ENCODE assay signal across 8 cellular contexts in the genomic region with DNA sequence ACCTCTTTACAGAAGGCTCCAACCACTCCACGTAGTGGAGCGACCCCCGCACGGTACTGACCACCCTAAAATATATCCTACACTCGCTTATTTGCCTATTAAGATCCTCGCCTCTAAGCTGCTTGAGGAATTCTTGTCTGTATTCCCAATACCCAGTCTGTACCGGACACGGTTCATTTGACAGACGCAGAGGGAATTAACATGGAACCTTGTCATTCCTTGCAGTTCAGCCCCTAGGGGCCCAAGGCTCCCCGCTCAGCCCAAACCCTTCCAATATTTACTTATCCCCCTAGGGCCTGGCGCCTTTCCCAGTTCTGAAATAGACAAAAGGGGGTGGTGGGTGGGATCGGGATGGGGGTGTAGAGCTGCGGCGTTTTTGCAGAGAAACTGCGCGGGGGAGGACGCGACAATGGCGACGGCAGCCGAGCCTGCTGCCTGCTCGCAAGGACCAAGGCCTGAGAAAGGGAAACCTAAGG. TPM values are rescaled to one million over a fixed set of nuclear protein-coding genes. Genes with fewer than 3 reads are reported as not detected.
DNase-seq lines count a peak whose midpoint lies in the region; ATAC-seq and TF ChIP-seq lines count a peak whose summit lies in the region.

No MANE protein-coding gene starts in this region.

- TF ChIP-seq CTCF in RWPE1 (conservative IDR thresholded peaks at IDR 0.05; ENCODE audit: low read depth): no peak
- TF ChIP-seq CTCF in nephron progenitor cell (IDR thresholded peaks at IDR 0.05): no peak

- DNase-seq in activated CD4-positive, alpha-beta T cell treated with anti-CD3 and anti-CD28 coated beads for 36 hours: no peak
- no peak for DNase-seq in activated CD4-positive, alpha-beta T cell treated with anti-CD3 and anti-CD28 coated beads, Interleukin-2, amount 50 U/mL, for 4 hours
- DNase-seq in RWPE1 (ENCODE audit: low spot score) (peak; percentile 43), nephron progenitor cell (no peak), NCI-H2196 (lab: John Stamatoyannopoulos, UW; ENCODE audit: unreplicated experiment) (no peak), NOMO-1 (lab: John Stamatoyannopoulos, UW; ENCODE audit: unreplicated experiment in 2 of 2) (no peak)

- peaks cover 29% of the 10 kb centered on the region for H3K36me3 Mint-ChIP-seq in activated CD4-positive, alpha-beta T cell treated with anti-CD3 and anti-CD28 coated beads for 36 hours (ENCODE audit: low read depth)
- peaks cover 48% of the 10 kb centered on the region for H3K36me3 Mint-ChIP-seq in nephron progenitor cell (ENCODE audit: low read depth)

- no peak for ATAC-seq in activated CD4-positive, alpha-beta T cell treated with anti-CD3 and anti-CD28 coated beads for 36 hours
- ATAC-seq in esophagus mucosa (peak; percentile 2), HG03342 (IDR thresholded peaks at IDR 0.05; ENCODE audit: unreplicated experiment) (no peak)

- no peaks in the 10 kb centered on the region for H3K9me3 Mint-ChIP-seq in activated CD4-positive, alpha-beta T cell treated with anti-CD3 and anti-CD28 coated beads for 36 hours (ENCODE audit: low read depth)
- peaks cover 9% of the 10 kb centered on the region for H3K9me3 Mint-ChIP-seq in nephron progenitor cell

- intact Hi-C loops in activated CD4-positive, alpha-beta T cell treated with anti-CD3 and anti-CD28 coated beads for 36 hours (cut with DNase I, micrococcal nuclease): loop anchor here in 1 of 2 experiments (2.0 to 5.0 kb wide), 2 partner anchors 49 to 86 kb away; partner anchors contain the start of gene BRD4

- peak overlapping the region; percentile 98 for H3K27ac Mint-ChIP-seq in activated CD4-positive, alpha-beta T cell treated with anti-CD3 and anti-CD28 coated beads for 36 hours
- H3K27ac Mint-ChIP-seq in nephron progenitor cell: peak overlapping the region; percentile 84

- POLR2A ChIA-PET in activated CD4-positive, alpha-beta T cell treated with anti-CD3 and anti-CD28 coated beads for 36 hours (lab: Charles Lee): interaction anchor here (0.6 to 3.0 kb wide), 10 partner anchors 11 to 280 kb away, joined by 3 to 33 read pairs (median 4); partner anchors contain the start of gene AKAP8
- POLR2A ChIA-PET in RWPE1 (lab: Yijun Ruan, JAX; ENCODE audit: low non-redundant PET): interaction anchor here (0.6 to 1.5 kb wide), 4 partner anchors 10 to 38 kb away, joined by 3 to 5 read pairs (median 4); partner anchors contain the start of gene AKAP8

- peak overlapping the region; percentile 98 for H3K4me3 Mint-ChIP-seq in activated CD4-positive, alpha-beta T cell treated with anti-CD3 and anti-CD28 coated beads for 36 hours
- H3K4me3 Mint-ChIP-seq in nephron progenitor cell: peak overlapping the region; percentile 95

- no peaks in the 10 kb centered on the region for H3K27me3 Mint-ChIP-seq in activated CD4-positive, alpha-beta T cell treated with anti-CD3 and anti-CD28 coated beads for 36 hours
- peaks cover 5% of the 10 kb centered on the region for H3K27me3 Mint-ChIP-seq in nephron progenitor cell (ENCODE audit: low read depth, poor library complexity)

- H3K27ac ChIP-seq in RWPE1: peak overlapping the region; percentile 78

- CTCF ChIA-PET in activated CD4-positive, alpha-beta T cell treated with anti-CD3 and anti-CD28 coated beads for 36 hours (lab: Charles Lee): interaction anchor here (1.0 to 5.1 kb wide), 14 partner anchors 9 to 329 kb away, joined by 3 to 72 read pairs (median 10); partner anchors contain the start of gene AKAP8
- CTCF ChIA-PET in RWPE1 (lab: Yijun Ruan, JAX): interaction anchor here (0.6 to 1.7 kb wide), 2 partner anchors 138 to 326 kb away, joined by 3 to 5 read pairs; no protein-coding TSS in a partner anchor

- peaks cover 42% of the 10 kb centered on the region for H3K4me1 Mint-ChIP-seq in activated CD4-positive, alpha-beta T cell treated with anti-CD3 and anti-CD28 coated beads for 36 hours
- H3K4me1 Mint-ChIP-seq in nephron progenitor cell: peaks cover 53% of the 10 kb centered on the region

RNA-seq across cellular contexts. Expression of gene AKAP8L, which starts 0.6 kb away (rescaled TPM):
- total RNA-seq in activated CD4-positive, alpha-beta T cell treated with anti-CD3 and anti-CD28 coated beads for 36 hours: 10 to 100 TPM; 76.2 to 89.9 TPM
- total RNA-seq in esophagus mucosa: 31.6 TPM

RNA-seq across cellular contexts. Expression of gene WIZ, which starts 31.6 kb away (rescaled TPM):
- 10 to 100 TPM; 21.2 to 22.6 TPM for total RNA-seq in activated CD4-positive, alpha-beta T cell treated with anti-CD3 and anti-CD28 coated beads for 36 hours
- total RNA-seq in esophagus mucosa: 19.4 TPM

RNA-seq across cellular contexts. Expression of gene AKAP8, which starts 38.6 kb away (rescaled TPM):
- 10 to 100 TPM; 47.9 to 54.3 TPM for total RNA-seq in activated CD4-positive, alpha-beta T cell treated with anti-CD3 and anti-CD28 coated beads for 36 hours
- 22.0 TPM for total RNA-seq in esophagus mucosa

RNA-seq across cellular contexts. Expression of gene RASAL3, which starts 46.2 kb away (rescaled TPM):
- 10 to 100 TPM; 80.7 to 97.7 TPM for total RNA-seq in activated CD4-positive, alpha-beta T cell treated with anti-CD3 and anti-CD28 coated beads for 36 hours
- 1.8 TPM for total RNA-seq in esophagus mucosa
